9 cellular contexts compared by ENCODE assay signal in the genomic region with DNA sequence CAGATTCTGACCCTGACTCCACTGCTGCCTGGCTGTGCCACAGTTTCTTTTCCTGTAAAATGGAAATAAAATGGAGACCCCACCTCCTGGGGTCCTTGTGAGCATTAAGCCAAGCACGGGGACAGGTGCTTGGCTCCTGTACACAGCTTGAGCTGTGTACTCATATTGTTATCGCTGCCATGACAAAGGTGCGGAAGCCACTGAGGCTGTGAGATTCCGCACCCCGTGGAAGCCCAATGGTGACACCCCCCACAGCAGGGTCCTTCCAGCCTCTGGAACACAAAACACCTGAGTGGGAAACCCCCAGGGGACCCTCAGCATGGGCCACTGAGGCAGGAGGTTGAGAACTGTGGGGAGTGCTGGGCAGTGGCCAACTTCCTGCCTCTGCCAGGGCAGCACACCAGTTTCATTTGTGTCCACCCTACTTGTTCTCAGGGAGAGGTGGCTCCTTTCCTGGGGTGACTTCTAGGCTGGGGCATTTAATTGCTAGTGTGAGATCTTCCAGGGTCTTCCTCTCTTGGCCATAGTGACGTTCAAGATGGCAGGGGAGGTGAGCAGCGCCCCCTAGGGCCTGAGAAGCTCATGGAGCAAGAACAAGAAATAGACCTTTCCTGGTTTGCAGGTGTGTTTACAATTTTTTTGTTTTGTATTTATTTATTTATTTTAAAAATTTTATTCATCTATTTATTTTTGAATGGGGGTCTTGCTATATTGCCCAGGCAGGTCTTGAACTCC. TPM values are rescaled to one million over a fixed set of nuclear protein-coding genes. Genes with fewer than 3 reads are reported as not detected.
DNase-seq lines count a peak whose midpoint lies in the region; ATAC-seq and TF ChIP-seq lines count a peak whose summit lies in the region.
"Had no signal": no experiment of that assay in that cellular context is flagged by ENCODE, and none has a peak within 500 bp of the region (broad histone marks: within the 10 kb centered on the region; RNA-seq: fewer than 3 reads in every experiment).

No MANE protein-coding gene starts in this region.

- BruUV-seq in IMR-90 (replicated peaks; lab: Mats Ljungman, UMichigan) = no TSS peak

- peak; percentile 53 for TF ChIP-seq CTCF in AG04450 (IDR thresholded peaks at IDR 0.05; ENCODE audit: low read depth, low read length)
- TF ChIP-seq CTCF in IMR-90 (conservative IDR thresholded peaks at IDR 0.05; ENCODE audit: low read depth, low read length) = peak; percentile 47
- peak in 4 of 5 experiments; percentile 12 to 42 (median 22) for TF ChIP-seq CTCF in tibial nerve (IDR thresholded peaks at IDR 0.05)

- H3K9ac ChIP-seq in IMR-90 (ENCODE audit: low read depth, low read length) = no peak overlapping the region

- TF ChIP-seq RAD21 in IMR-90 (IDR thresholded peaks at IDR 0.05; ENCODE audit: low read length) = peak; percentile 37; the same call in 1 of the 2 replicates

- H3K79me1 ChIP-seq in IMR-90 (ENCODE audit: low read depth in 1 of 2, low read length in 2 of 2) = no peaks in the 10 kb centered on the region

- H3K9me3 Mint-ChIP-seq in activated CD8-positive, alpha-beta T cell treated with anti-CD3 and anti-CD28 coated beads, Interleukin-2, amount 10 ng/mL, durations not matched to agents 7 days and 5 days (ENCODE audit: insufficient read depth) = no peaks in the 10 kb centered on the region

- H3K27me3 ChIP-seq in AG04450 (ENCODE audit: control insufficient read depth, insufficient read depth, low read length) = no peaks in the 10 kb centered on the region
- H3K27me3 ChIP-seq in IMR-90 (ENCODE audit: control insufficient read depth, insufficient read depth, low read length) = no peaks in the 10 kb centered on the region
- H3K27me3 ChIP-seq in tibial nerve = no peaks in the 10 kb centered on the region

- H4K91ac ChIP-seq in IMR-90 (ENCODE audit: insufficient read depth, low read depth, low read length) = no peak overlapping the region

- no peak overlapping the region for H3K4me3 ChIP-seq in AG04450 (ENCODE audit: low read depth, low read length)
- no peak overlapping the region for H3K4me3 ChIP-seq in IMR-90 (ENCODE audit: insufficient read depth, low read depth, low read length)
- H3K4me3 ChIP-seq in tibial nerve = no peak overlapping the region

- H3K9me3 ChIP-seq in AG04450 (ENCODE audit: control insufficient read depth, insufficient read depth, low read length) (no peaks in the 10 kb centered on the region), IMR-90 (ENCODE audit: control insufficient read depth, insufficient read depth, low read length) (no peaks in the 10 kb centered on the region), tibial nerve (no peaks in the 10 kb centered on the region)

- H3K4me1 Mint-ChIP-seq in activated CD8-positive, alpha-beta T cell treated with anti-CD3 and anti-CD28 coated beads, Interleukin-2, amount 10 ng/mL, durations not matched to agents 7 days and 5 days (ENCODE audit: low read depth) = peaks cover 34% of the 10 kb centered on the region

- H3K9me1 ChIP-seq in IMR-90 (ENCODE audit: insufficient read depth, low read length) = no peaks in the 10 kb centered on the region; the same call in 1 of the 2 replicates

- no peak overlapping the region for H4K5ac ChIP-seq in IMR-90 (ENCODE audit: low read depth, low read length)

- H2AFZ ChIP-seq in IMR-90 (replicated peaks; ENCODE audit: low read length, poor library complexity) = peak overlapping the region; percentile 34

- H3K27ac Mint-ChIP-seq in activated CD8-positive, alpha-beta T cell treated with anti-CD3 and anti-CD28 coated beads, Interleukin-2, amount 10 ng/mL, durations not matched to agents 7 days and 5 days = no peak overlapping the region
- H3K27ac Mint-ChIP-seq: activated naive CD8-positive, alpha-beta T cell had no signal

- no peak overlapping the region for H3K4me2 ChIP-seq in IMR-90 (ENCODE audit: low read depth, low read length)

- H3K4me1 ChIP-seq in IMR-90 (ENCODE audit: control insufficient read depth, insufficient read depth, low read length) (peaks cover 2% of the 10 kb centered on the region), tibial nerve (peaks cover 0 to 5% (median 5%) of the 10 kb centered on the region in 4 donors)

- no peaks in the 10 kb centered on the region for H3K27me3 Mint-ChIP-seq in activated CD8-positive, alpha-beta T cell treated with anti-CD3 and anti-CD28 coated beads, Interleukin-2, amount 10 ng/mL, durations not matched to agents 7 days and 5 days (ENCODE audit: low read depth)
- H3K27me3 Mint-ChIP-seq: activated naive CD8-positive, alpha-beta T cell had no signal

- no peak overlapping the region for H3K23ac ChIP-seq in IMR-90 (ENCODE audit: low read depth, low read length)

- H3K4me3 Mint-ChIP-seq in activated CD8-positive, alpha-beta T cell treated with anti-CD3 and anti-CD28 coated beads, Interleukin-2, amount 10 ng/mL, durations not matched to agents 7 days and 5 days = no peak overlapping the region
- H3K4me3 Mint-ChIP-seq: activated naive CD8-positive, alpha-beta T cell had no signal

- no peak overlapping the region for H2BK5ac ChIP-seq in IMR-90 (ENCODE audit: low read depth, low read length, poor library complexity, severe bottlenecking)

- no peak for TF ChIP-seq POLR2A in IMR-90 (IDR thresholded peaks at IDR 0.05; ENCODE audit: low read depth, low read length)
- no peak for TF ChIP-seq POLR2A in tibial nerve (IDR thresholded peaks at IDR 0.05)

- DNase-seq in AG04450 (ENCODE audit: low read depth, low spot score) = no peak
- DNase-seq in IMR-90 = no peak
- peak; percentile 74 for DNase-seq in activated CD8-positive, alpha-beta T cell treated with anti-CD3 and anti-CD28 coated beads, Interleukin-2, amount 10 ng/mL, durations not matched to agents 7 days and 5 days
- peak; percentile 66 for DNase-seq in left ventricle myocardium superior
- DNase-seq in tibial nerve (ENCODE audit: low spot score in 2 of 2) = peak in 1 of 2 donors; percentile 43

- TF ChIP-seq EP300 in tibial nerve (IDR thresholded peaks at IDR 0.05) = no peak

- H2BK20ac ChIP-seq in IMR-90 (ENCODE audit: low read depth, low read length) = no peak overlapping the region

- H4K20me1 ChIP-seq in IMR-90 (ENCODE audit: insufficient read depth, low read length) = no peaks in the 10 kb centered on the region

- CTCF ChIA-PET in AG04450 (lab: Charles Lee) (interaction anchor here (0.5 kb wide), 1 partner anchor 206 kb away, joined by 5 read pairs; no protein-coding TSS in a partner anchor), IMR-90 (lab: Yijun Ruan, JAX) (interaction anchor here (1.2 kb wide), 1 partner anchor 24 kb away, joined by 6 read pairs; no protein-coding TSS in a partner anchor)
- CTCF ChIA-PET in activated CD8-positive, alpha-beta T cell treated with anti-CD3 and anti-CD28 coated beads, Interleukin-2, amount 10 ng/mL, durations not matched to agents 7 days and 5 days (lab: Charles Lee) = interaction anchor here (0.6 to 2.0 kb wide), 10 partner anchors 9 to 591 kb away, joined by 3 to 32 read pairs (median 3); no protein-coding TSS in a partner anchor

- H3K27ac ChIP-seq in AG04450 (ENCODE audit: low read depth, low read length) (no peak overlapping the region), IMR-90 (ENCODE audit: insufficient read depth, low read length) (no peak overlapping the region), tibial nerve (no peak overlapping the region)

- H3K36me3 Mint-ChIP-seq in activated CD8-positive, alpha-beta T cell treated with anti-CD3 and anti-CD28 coated beads, Interleukin-2, amount 10 ng/mL, durations not matched to agents 7 days and 5 days (ENCODE audit: low read depth) = no peaks in the 10 kb centered on the region
- H3K36me3 Mint-ChIP-seq: activated naive CD8-positive, alpha-beta T cell had no signal

- in situ Hi-C loops in IMR-90 (cut with MboI; ENCODE audit: low sequenced_read_pairs) = no loop called here

- H3K36me3 ChIP-seq in IMR-90 (ENCODE audit: control insufficient read depth, insufficient read depth, low read length) (no peaks in the 10 kb centered on the region), tibial nerve (no peaks in the 10 kb centered on the region)

- ATAC-seq in IMR-90 (ENCODE audit: low read depth) = no peak
- peak; percentile 48 for ATAC-seq in activated CD8-positive, alpha-beta T cell treated with anti-CD3 and anti-CD28 coated beads, Interleukin-2, amount 10 ng/mL, durations not matched to agents 7 days and 5 days
- ATAC-seq in left ventricle myocardium superior = no peak
- ATAC-seq in GM21717 (IDR thresholded peaks at IDR 0.05; ENCODE audit: unreplicated experiment) = no peak
- ATAC-seq in GM19023 (IDR thresholded peaks at IDR 0.05; ENCODE audit: unreplicated experiment) = no peak
- ATAC-seq in HG02610 (IDR thresholded peaks at IDR 0.05; ENCODE audit: unreplicated experiment) = no peak

- no peak overlapping the region for H2AK9ac ChIP-seq in IMR-90 (replicated peaks; ENCODE audit: low read depth, low read length, poor library complexity)

- POLR2A ChIA-PET in AG04450 (lab: Yijun Ruan, JAX) = interaction anchor here (0.6 kb wide), 1 partner anchor 405 kb away, joined by 3 read pairs; no protein-coding TSS in a partner anchor
- POLR2A ChIA-PET in IMR-90 (lab: Charles Lee; ENCODE audit: unreplicated experiment) = no interaction called here
- POLR2A ChIA-PET in activated CD8-positive, alpha-beta T cell treated with anti-CD3 and anti-CD28 coated beads, Interleukin-2, amount 10 ng/mL, durations not matched to agents 7 days and 5 days (lab: Charles Lee) = interaction anchor here (1.0 to 1.8 kb wide), 3 partner anchors 9 to 359 kb away, joined by 3 to 4 read pairs (median 4); partner anchors contain the start of gene GADD45B

- no peak overlapping the region for H2BK120ac ChIP-seq in IMR-90 (ENCODE audit: low read depth, low read length)

- H3K56ac ChIP-seq in IMR-90 (ENCODE audit: extremely low read depth, insufficient read depth, low read length) = no peak overlapping the region

- H3K4ac ChIP-seq in IMR-90 (ENCODE audit: low read depth, low read length) = no peak overlapping the region

- no peak overlapping the region for H3K14ac ChIP-seq in IMR-90 (replicated peaks; ENCODE audit: low read depth, low read length)

- dilution Hi-C loops in IMR-90 (cut with HindIII; ENCODE audit: low sequenced_read_pairs, unreplicated experiment) = no loop called here

- no peak overlapping the region for H2BK15ac ChIP-seq in IMR-90 (ENCODE audit: low read depth, low read length)

- H4K8ac ChIP-seq in IMR-90 (ENCODE audit: low read depth in 2 of 2, low read length in 2 of 2) = no peak overlapping the region

- WGBS in IMR-90 (ENCODE audit: extremely low coverage in 2 of 2, insufficient read length in 1 of 2), 2 experiments = 94% methylated on average over 3 of the region's 7 CpGs; no CpG with 5 or more reads in 1 of the 2 experiments
- 69 to 71% methylated on average over 7 of the region's 7 CpGs for WGBS in tibial nerve, 2 donors

- intact Hi-C loops in IMR-90 (cut with micrococcal nuclease) (no loop called here), left ventricle myocardium superior (cut with micrococcal nuclease) (no loop called here)

- H3K18ac ChIP-seq in IMR-90 (ENCODE audit: low read depth, low read length) = no peak overlapping the region

- H2AK5ac ChIP-seq in IMR-90 (ENCODE audit: low read depth, low read length) = no peak overlapping the region

RNA-seq across cellular contexts. Expression of gene JSRP1, which starts 5.4 kb away (rescaled TPM):
- polyA plus RNA-seq in AG04450 (2011; rRNA removed) (not detected in 2 replicates), IMR-90 (2012; rRNA removed) (not detected in 2 replicates)
- not detected in 2 replicates for polyA minus RNA-seq in AG04450 (2011; rRNA and poly(A)+ RNA removed)
- total RNA-seq in IMR-90 (2012; rRNA removed) (not detected in 2 replicates), left ventricle myocardium superior (not detected), tibial nerve (not detected)
- polyA plus RNA-seq in IMR-90 (2012; cell fraction: cytosol; rRNA removed) = 0.07 and 0.18 TPM in 2 replicates
- polyA plus RNA-seq in IMR-90 (2012; cell fraction: nucleus; rRNA removed; ENCODE audit: low replicate concordance) = 0.62 and 0.78 TPM in 2 replicates
- total RNA-seq in activated CD8-positive, alpha-beta T cell treated with anti-CD3 and anti-CD28 coated beads, Interleukin-2, amount 10 ng/mL, durations not matched to agents 7 days and 5 days = not detected

RNA-seq across cellular contexts. Expression of gene AMH, which starts 12.5 kb away (rescaled TPM):
- polyA plus RNA-seq in AG04450 (2011; rRNA removed) (not detected in 2 replicates), IMR-90 (2012; rRNA removed) (0.86 and 1.5 TPM in 2 replicates)
- polyA minus RNA-seq in AG04450 (2011; rRNA and poly(A)+ RNA removed) = not detected in 2 replicates
- total RNA-seq in IMR-90 (2012; rRNA removed) (under 0.01 TPM in 1 of 2 replicates, not detected in the other), left ventricle myocardium superior (1.6 TPM), tibial nerve (1 to 10 TPM in 2 of 4 donors, under 1 TPM in 1, not detected in 1; 0.59 to 5.4 (median 2.1) TPM)
- polyA plus RNA-seq in IMR-90 (2012; cell fraction: cytosol; rRNA removed) = 0.06 and 0.22 TPM in 2 replicates
- 9.1 and 40.5 TPM in 2 replicates for polyA plus RNA-seq in IMR-90 (2012; cell fraction: nucleus; rRNA removed; ENCODE audit: low replicate concordance)
- 10 to 100 TPM; 10.3 to 12.1 TPM for total RNA-seq in activated CD8-positive, alpha-beta T cell treated with anti-CD3 and anti-CD28 coated beads, Interleukin-2, amount 10 ng/mL, durations not matched to agents 7 days and 5 days

RNA-seq across cellular contexts. Expression of gene PEAK3, which starts 20.4 kb away (rescaled TPM):
- polyA plus RNA-seq in AG04450 (2011; rRNA removed) (0.04 TPM in 1 of 2 replicates, not detected in the other), IMR-90 (2012; rRNA removed) (0.09 and 0.19 TPM in 2 replicates)
- polyA minus RNA-seq in AG04450 (2011; rRNA and poly(A)+ RNA removed) = not detected in 2 replicates
- total RNA-seq in IMR-90 (2012; rRNA removed) (under 0.01 TPM in 1 of 2 replicates, not detected in the other), left ventricle myocardium superior (0.87 TPM), tibial nerve (1 to 10 TPM in 2 of 4 donors, under 1 TPM in 2; 0.42 to 4.2 (median 2.2) TPM)
- 0.09 and 0.15 TPM in 2 replicates for polyA plus RNA-seq in IMR-90 (2012; cell fraction: cytosol; rRNA removed)
- 0.14 TPM in 1 of 2 replicates, not detected in the other for polyA plus RNA-seq in IMR-90 (2012; cell fraction: nucleus; rRNA removed; ENCODE audit: low replicate concordance)
- total RNA-seq in activated CD8-positive, alpha-beta T cell treated with anti-CD3 and anti-CD28 coated beads, Interleukin-2, amount 10 ng/mL, durations not matched to agents 7 days and 5 days = under 1 TPM; 0.16 to 0.34 TPM

RNA-seq across cellular contexts. Expression of gene SF3A2, which starts 25.0 kb away (rescaled TPM):
- polyA plus RNA-seq in AG04450 (2011; rRNA removed) = 7.0 and 9.5 TPM in 2 replicates
- 11.7 and 14.1 TPM in 2 replicates for polyA minus RNA-seq in AG04450 (2011; rRNA and poly(A)+ RNA removed)
- 4.8 and 7.5 TPM in 2 replicates for total RNA-seq in IMR-90 (2012; rRNA removed)
- 29.8 and 34.5 TPM in 2 replicates for polyA plus RNA-seq in IMR-90 (2012; rRNA removed)
- polyA plus RNA-seq in IMR-90 (2012; cell fraction: cytosol; rRNA removed) = 18.6 and 34.5 TPM in 2 replicates
- 82.8 and 174 TPM in 2 replicates for polyA plus RNA-seq in IMR-90 (2012; cell fraction: nucleus; rRNA removed; ENCODE audit: low replicate concordance)
- total RNA-seq in activated CD8-positive, alpha-beta T cell treated with anti-CD3 and anti-CD28 coated beads, Interleukin-2, amount 10 ng/mL, durations not matched to agents 7 days and 5 days = 100 to 1,000 TPM; 157 to 163 TPM
- total RNA-seq in left ventricle myocardium superior = 31.4 TPM
- total RNA-seq in tibial nerve = 10 to 100 TPM; 21.4 to 84.0 (median 51.8) TPM

RNA-seq across cellular contexts. Expression of gene PLEKHJ1, which starts 25.5 kb away (rescaled TPM):
- polyA plus RNA-seq in AG04450 (2011; rRNA removed) (38.7 and 39.3 TPM in 2 replicates), IMR-90 (2012; rRNA removed) (62.8 and 69.8 TPM in 2 replicates)
- 21.1 and 30.5 TPM in 2 replicates for polyA minus RNA-seq in AG04450 (2011; rRNA and poly(A)+ RNA removed)
- total RNA-seq in IMR-90 (2012; rRNA removed) (31.7 and 33.1 TPM in 2 replicates), left ventricle myocardium superior (60.7 TPM), tibial nerve (10 to 100 TPM; 37.3 to 67.5 (median 51.2) TPM)
- 88.7 and 101 TPM in 2 replicates for polyA plus RNA-seq in IMR-90 (2012; cell fraction: cytosol; rRNA removed)
- 146 and 214 TPM in 2 replicates for polyA plus RNA-seq in IMR-90 (2012; cell fraction: nucleus; rRNA removed; ENCODE audit: low replicate concordance)
- total RNA-seq in activated CD8-positive, alpha-beta T cell treated with anti-CD3 and anti-CD28 coated beads, Interleukin-2, amount 10 ng/mL, durations not matched to agents 7 days and 5 days = 10 to 100 TPM; 78.0 to 79.9 TPM

Comparison
In these comparisons a context has a peak if more than half of its experiments do, and no peak if none do; other contexts are left out.
1. DNase-seq: peak in activated CD8-positive, alpha-beta T cell treated with anti-CD3 and anti-CD28 coated beads, Interleukin-2, amount 10 ng/mL, durations not matched to agents 7 days and 5 days (single experiment) and left ventricle myocardium superior (single experiment); none in AG04450 (single experiment) and IMR-90 (single experiment).
2. Peak in every context shown above with its lines, with median percentiles within 50 percentile points of each other: CTCF ChIP-seq.